Comparison of ENCODE assay signal across 30 cellular contexts in genomic region chr9:130363755-130364404, GRCh38.
"Had no signal": no experiment of that assay in that cellular context is flagged by ENCODE, and none has a peak within 500 bp of the region (broad histone marks: within the 10 kb centered on the region; RNA-seq: fewer than 3 reads in every experiment).

No MANE protein-coding gene starts in this region.

- H3K36me3 Mint-ChIP-seq: activated naive CD8-positive, alpha-beta T cell had no signal

- ATAC-seq: activated T-cell treated with anti-CD3 and anti-CD28 coated beads, Interleukin-2, amount 50 U/mL, for 72 hours; effector memory CD8-positive, alpha-beta T cell; foreskin keratinocyte; heart right ventricle had no signal

- H3K4me3 ChIP-seq: esophagus muscularis mucosa, gastroesophageal sphincter, heart right ventricle had no signal

- H3K27ac ChIP-seq: brain microvascular endothelial cell, esophagus muscularis mucosa, foreskin keratinocyte, gastroesophageal sphincter, heart right ventricle had no signal

- H3K4me1 ChIP-seq: foreskin keratinocyte, gastroesophageal sphincter, heart right ventricle had no signal

- H3K4me3 Mint-ChIP-seq: activated CD4-positive, alpha-beta memory T cell treated with anti-CD3 and anti-CD28 coated beads, Interleukin-2, amount 10 ng/mL, durations not matched to agents 7 days and 5 days; activated CD4-positive, alpha-beta T cell treated with anti-CD3 and anti-CD28 coated beads, Interleukin-2, amount 10 ng/mL, durations not matched to agents 7 days and 5 days; activated naive CD8-positive, alpha-beta T cell; activated T-cell treated with anti-CD3 and anti-CD28 coated beads, Interleukin-2, amount 50 U/mL, for 24 hours; activated T-cell treated with anti-CD3 and anti-CD28 coated beads, Interleukin-2, amount 50 U/mL, for 72 hours; central memory CD8-positive, alpha-beta T cell; effector memory CD8-positive, alpha-beta T cell had no signal

- H3K27me3 Mint-ChIP-seq: activated CD4-positive, alpha-beta memory T cell treated with anti-CD3 and anti-CD28 coated beads, Interleukin-2, amount 10 ng/mL, durations not matched to agents 7 days and 5 days; activated naive CD8-positive, alpha-beta T cell had no signal

- H3K9me3 Mint-ChIP-seq: central memory CD8-positive, alpha-beta T cell; effector memory CD8-positive, alpha-beta T cell had no signal

- DNase-seq: activated CD4-positive, alpha-beta memory T cell treated with anti-CD3 and anti-CD28 coated beads, Interleukin-2, amount 10 ng/mL, durations not matched to agents 7 days and 5 days; activated CD4-positive, alpha-beta T cell treated with anti-CD3 and anti-CD28 coated beads for 1 hour; activated CD4-positive, alpha-beta T cell treated with anti-CD3 and anti-CD28 coated beads for 4 hours; activated CD4-positive, alpha-beta T cell treated with anti-CD3 and anti-CD28 coated beads, Interleukin-2, amount 10 ng/mL, durations not matched to agents 7 days and 5 days; activated CD4-positive, alpha-beta T cell treated with anti-CD3 and anti-CD28 coated beads, Interleukin-2, amount 50 U/mL, for 4 hours; activated CD8-positive, alpha-beta memory T cell treated with anti-CD3 and anti-CD28 coated beads, Interleukin-2, amount 50 U/mL, for 48 hours; activated gamma-delta T cell; activated naive CD4-positive, alpha-beta T cell treated with anti-CD3 and anti-CD28 coated beads, Interleukin-2, amount 50 U/mL, for 16 hours; activated naive CD4-positive, alpha-beta T cell treated with Interleukin-2 at 50 U/mL for 16 hours; activated T-cell treated with anti-CD3 and anti-CD28 coated beads for 4 hours; activated T-cell treated with anti-CD3 and anti-CD28 coated beads, Interleukin-2, amount 50 U/mL, for 24 hours; activated T-cell treated with anti-CD3 and anti-CD28 coated beads, Interleukin-2, amount 50 U/mL, for 72 hours; amniotic stem cell; anterior cingulate cortex; brain microvascular endothelial cell; cortex of kidney; dermis blood vessel endothelial cell; effector CD4-positive, alpha-beta T cell; effector memory CD8-positive, alpha-beta T cell; erythroblast; foreskin keratinocyte; heart right ventricle; T-helper 2 cell had no signal

- H3K27me3 ChIP-seq: brain microvascular endothelial cell, esophagus muscularis mucosa, foreskin keratinocyte, gastroesophageal sphincter had no signal

- H3K27ac Mint-ChIP-seq: activated CD4-positive, alpha-beta memory T cell treated with anti-CD3 and anti-CD28 coated beads, Interleukin-2, amount 10 ng/mL, durations not matched to agents 7 days and 5 days; activated CD4-positive, alpha-beta T cell treated with anti-CD3 and anti-CD28 coated beads, Interleukin-2, amount 10 ng/mL, durations not matched to agents 7 days and 5 days; activated naive CD8-positive, alpha-beta T cell; activated T-cell treated with anti-CD3 and anti-CD28 coated beads, Interleukin-2, amount 50 U/mL, for 24 hours; activated T-cell treated with anti-CD3 and anti-CD28 coated beads, Interleukin-2, amount 50 U/mL, for 72 hours; effector memory CD8-positive, alpha-beta T cell had no signal

- H3K9me3 ChIP-seq: esophagus muscularis mucosa, gastroesophageal sphincter, heart right ventricle had no signal

- FAIRE-seq: astrocyte, bronchial epithelial cell, colon had no signal

- H3K36me3 ChIP-seq: brain microvascular endothelial cell had no signal
